ENCODE assay signal across 8 cellular contexts in the genomic region with DNA sequence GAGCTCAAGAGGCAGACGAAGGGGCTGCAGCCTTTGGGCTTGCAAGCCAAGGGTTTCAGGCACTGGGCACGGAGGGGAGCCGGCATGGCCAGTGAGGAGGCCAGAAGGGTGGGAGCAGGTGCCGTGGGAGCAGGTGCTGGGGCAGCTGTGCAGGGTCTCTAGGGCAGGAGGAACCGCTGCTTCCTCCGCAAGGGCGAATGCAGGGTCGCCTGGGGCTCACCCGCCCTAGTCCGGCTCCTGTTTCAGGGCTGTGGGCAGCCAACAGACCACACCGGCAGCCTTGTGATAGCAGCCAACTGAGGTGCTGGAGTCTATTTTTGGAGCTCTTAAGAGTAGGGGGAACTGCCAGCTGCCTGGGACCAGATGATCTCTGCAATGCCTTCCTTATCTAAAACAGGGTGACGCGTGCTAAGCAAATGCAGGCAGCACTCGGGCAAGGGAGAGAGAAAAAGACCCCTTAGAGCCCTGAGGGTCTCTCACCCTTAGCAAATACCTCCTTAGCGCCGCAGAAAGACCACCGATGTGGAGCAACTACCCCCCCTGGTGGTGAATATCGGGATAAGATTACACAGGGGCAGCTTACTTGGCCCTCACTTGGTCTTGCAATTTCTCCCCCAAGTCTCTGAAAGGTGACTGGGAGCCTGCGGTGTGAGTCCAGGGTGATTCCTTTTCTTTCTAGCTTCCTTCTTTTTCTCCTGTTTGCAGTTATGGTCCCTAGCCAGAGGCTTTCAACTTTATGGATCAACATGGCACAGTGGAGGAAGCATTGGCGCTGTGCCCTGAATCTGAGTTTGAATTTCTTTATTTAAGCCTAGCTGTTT. TPM values are rescaled to one million over a fixed set of nuclear protein-coding genes. Genes with fewer than 3 reads are reported as not detected.
A peak's percentile ranks its signal among the peaks of the same experiment; 100 is the strongest.
DNase-seq lines count a peak whose midpoint lies in the region; ATAC-seq and TF ChIP-seq lines count a peak whose summit lies in the region.

No MANE protein-coding gene starts in this region.

- peak; percentile 82 to 90 (median 89) for TF ChIP-seq CTCF in esophagus muscularis mucosa (IDR thresholded peaks at IDR 0.05)

- H3K27me3 Mint-ChIP-seq in naive B cell = peaks cover 30 to 51% (median 44%) of the 10 kb centered on the region in 3 donors
- H3K27me3 Mint-ChIP-seq in stimulated activated naive B cell treated with anti-CD40 and anti-IgM and Interleukin-4, amounts not matched to agents 10 μg/mL and 1 μg/mL and 100 μg/mL, for 72 hours = peaks cover 30 to 58% of the 10 kb centered on the region in 2 donors

- H3K27ac Mint-ChIP-seq in naive B cell = peak overlapping the region in 3 of 6 donors; percentile 13 to 52 (median 46)
- no peak overlapping the region for H3K27ac Mint-ChIP-seq in stimulated activated naive B cell treated with anti-CD40 and anti-IgM and Interleukin-4, amounts not matched to agents 10 μg/mL and 1 μg/mL and 100 μg/mL, for 72 hours

- no peaks in the 10 kb centered on the region for H3K36me3 ChIP-seq in NT2/D1 (ENCODE audit: insufficient read depth, insufficient read length, low read length)
- no peaks in the 10 kb centered on the region for H3K36me3 ChIP-seq in esophagus muscularis mucosa

- DNase-seq in NCI-H2081 (lab: John Stamatoyannopoulos, UW) = peak; percentile 64 to 70
- no peak for DNase-seq in NCI-H2081 treated with DMSO at 0.1 percent for 48 hours (lab: John Stamatoyannopoulos, UW)
- peak in 55 of 76 experiments; percentile 11 to 76 (median 51) for DNase-seq in HUDEP-2 (lab: John Stamatoyannopoulos, UW; ENCODE audit: unreplicated experiment in 76 of 76)
- peak; percentile 86 for DNase-seq in NT2/D1 (ENCODE audit: low read depth, low spot score)
- peak; percentile 46 for DNase-seq in activated CD8-positive, alpha-beta memory T cell treated with anti-CD3 and anti-CD28 coated beads, Interleukin-2, amount 50 U/mL, for 1 hour (ENCODE audit: extremely low read depth)
- peak; percentile 94 for DNase-seq in esophagus muscularis mucosa (ENCODE audit: extremely low spot score)
- peak; percentile 76 for DNase-seq in naive B cell
- DNase-seq in stimulated activated naive B cell treated with anti-CD40 and anti-IgM and Interleukin-4, amounts not matched to agents 10 μg/mL and 1 μg/mL and 100 μg/mL, for 72 hours = peak; percentile 41

- H3K4me1 ChIP-seq in NT2/D1 (ENCODE audit: insufficient read depth, insufficient read length) = peaks cover 9% of the 10 kb centered on the region
- peaks cover 16 to 30% (median 21%) of the 10 kb centered on the region in 4 donors for H3K4me1 ChIP-seq in esophagus muscularis mucosa

- WGBS in esophagus muscularis mucosa = 13% methylated on average over 19 of the region's 20 CpGs

- H3K4me3 ChIP-seq in NT2/D1 (ENCODE audit: insufficient read length, low read depth) (no peak overlapping the region), esophagus muscularis mucosa (peak overlapping the region; percentile 21 to 35 (median 26))

- H3K27ac ChIP-seq in esophagus muscularis mucosa (replicated peaks in 1 of 4) = no peak overlapping the region

- no peaks in the 10 kb centered on the region for H3K9me3 ChIP-seq in NT2/D1 (ENCODE audit: insufficient read depth, low read length)
- no peaks in the 10 kb centered on the region for H3K9me3 ChIP-seq in esophagus muscularis mucosa

- no peak for TF ChIP-seq EP300 in esophagus muscularis mucosa (IDR thresholded peaks at IDR 0.05)

- peak overlapping the region in 7 of 8 donors; percentile 41 to 87 (median 74) for H3K4me3 Mint-ChIP-seq in naive B cell
- H3K4me3 Mint-ChIP-seq in stimulated activated naive B cell treated with anti-CD40 and anti-IgM and Interleukin-4, amounts not matched to agents 10 μg/mL and 1 μg/mL and 100 μg/mL, for 72 hours = peak overlapping the region; percentile 62 to 72

- no peaks in the 10 kb centered on the region for H3K36me3 Mint-ChIP-seq in naive B cell
- H3K36me3 Mint-ChIP-seq in stimulated activated naive B cell treated with anti-CD40 and anti-IgM and Interleukin-4, amounts not matched to agents 10 μg/mL and 1 μg/mL and 100 μg/mL, for 72 hours = no peaks in the 10 kb centered on the region

- H3K27me3 ChIP-seq in NT2/D1 (ENCODE audit: insufficient read depth, insufficient read length) (peaks cover 22% of the 10 kb centered on the region), esophagus muscularis mucosa (no peaks in the 10 kb centered on the region)

- H3K9me3 Mint-ChIP-seq in naive B cell = no peaks in the 10 kb centered on the region
- H3K9me3 Mint-ChIP-seq in stimulated activated naive B cell treated with anti-CD40 and anti-IgM and Interleukin-4, amounts not matched to agents 10 μg/mL and 1 μg/mL and 100 μg/mL, for 72 hours = no peaks in the 10 kb centered on the region

- no peak for TF ChIP-seq POLR2A in esophagus muscularis mucosa (IDR thresholded peaks at IDR 0.05; ENCODE audit: low read depth)

- H3K4me1 Mint-ChIP-seq in naive B cell = peaks cover 18 to 32% (median 24%) of the 10 kb centered on the region in 3 donors
- peaks cover 24 to 51% of the 10 kb centered on the region in 2 donors for H3K4me1 Mint-ChIP-seq in stimulated activated naive B cell treated with anti-CD40 and anti-IgM and Interleukin-4, amounts not matched to agents 10 μg/mL and 1 μg/mL and 100 μg/mL, for 72 hours

- peak; percentile 81 to 87 for ATAC-seq in naive B cell (ENCODE audit: low read depth in 2 of 2)
- ATAC-seq in stimulated activated naive B cell treated with anti-CD40 and anti-IgM and Interleukin-4, amounts not matched to agents 10 μg/mL and 1 μg/mL and 100 μg/mL, for 72 hours (replicated peaks) = peak; percentile 84 to 86

- H3K9ac ChIP-seq in NT2/D1 (ENCODE audit: insufficient read length, low read depth) = no peak overlapping the region

- intact Hi-C loops in esophagus muscularis mucosa (cut with DNase I) = loop anchor here (2.0 kb wide), 1 partner anchor 29 kb away; a partner anchor contains a TSS

RNA-seq across cellular contexts. Expression of a gene that starts 20.7 kb away (rescaled TPM):
- total RNA-seq in esophagus muscularis mucosa = 10 to 100 TPM; 37.8 to 70.1 (median 61.7) TPM
- 1 to 10 TPM; 1.7 to 3.6 (median 2.8) TPM for polyA plus RNA-seq in naive B cell (ENCODE audit: low read depth in 6 of 6)

RNA-seq across cellular contexts. Expression of a gene that starts 28.7 kb away (rescaled TPM):
- total RNA-seq in esophagus muscularis mucosa = 10 to 100 TPM in 2 of 4 donors, 1 to 10 TPM in 2; 5.6 to 14.7 (median 9.0) TPM
- polyA plus RNA-seq in naive B cell (ENCODE audit: low read depth in 6 of 6) = not detected

RNA-seq across cellular contexts. Expression of a gene that starts 51.8 kb away (rescaled TPM):
- 10 to 100 TPM; 40.3 to 50.0 (median 47.9) TPM for total RNA-seq in esophagus muscularis mucosa
- 10 to 100 TPM; 25.2 to 46.2 (median 31.8) TPM for polyA plus RNA-seq in naive B cell (ENCODE audit: low read depth in 6 of 6)
